10 cellular contexts compared by ENCODE assay signal in the genomic region with DNA sequence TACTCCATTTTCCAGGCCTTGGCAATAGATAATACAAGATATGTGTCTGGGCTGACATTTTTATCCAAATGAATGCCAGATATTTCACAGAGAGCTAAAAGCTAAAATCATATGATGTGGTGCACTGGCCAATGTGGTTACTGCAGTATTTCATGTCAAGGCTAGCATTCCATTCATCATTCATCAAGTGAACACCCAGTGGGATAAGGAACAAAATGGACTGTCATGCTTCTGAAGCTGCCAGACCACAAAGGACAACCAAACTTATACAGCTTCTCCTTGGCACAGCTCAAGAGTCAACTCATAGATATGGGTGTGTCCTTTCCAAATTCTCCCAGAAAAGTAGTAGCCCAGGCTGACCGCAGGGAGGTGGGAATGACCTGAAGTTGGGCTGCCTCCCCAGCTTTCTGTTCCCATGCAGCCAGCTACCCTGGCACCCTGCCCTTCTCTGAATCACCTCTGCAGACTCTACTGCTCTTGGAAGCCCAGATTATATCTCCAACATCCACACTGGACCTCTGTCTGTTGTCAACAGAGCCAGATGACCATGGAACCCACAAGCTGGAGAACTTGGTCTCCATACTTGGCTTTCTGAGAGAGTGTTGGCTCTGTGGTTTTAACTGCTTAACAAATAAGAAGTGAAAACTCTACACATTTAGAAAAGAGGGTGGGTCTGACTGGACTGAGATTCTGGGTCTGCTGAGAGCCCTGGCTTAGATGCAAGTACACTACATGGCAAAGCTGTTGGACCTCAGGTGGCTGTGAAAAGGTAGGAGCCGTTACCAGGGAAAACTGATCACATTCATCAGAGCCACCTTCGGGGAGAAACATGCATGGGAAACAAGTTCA.
DNase-seq lines count a peak whose midpoint lies in the region; ATAC-seq, FAIRE-seq and TF ChIP-seq lines count a peak whose summit lies in the region.
"Had no signal": no experiment of that assay in that cellular context is flagged by ENCODE, and none has a peak within 500 bp of the region (broad histone marks: within the 10 kb centered on the region; RNA-seq: fewer than 3 reads in every experiment).

No MANE protein-coding gene starts in this region.

- H3K4me3 Mint-ChIP-seq in astrocyte (ENCODE audit: unreplicated experiment): no peak overlapping the region
- H3K4me3 Mint-ChIP-seq in CD8-positive, alpha-beta T cell: no peak overlapping the region
- H3K4me3 Mint-ChIP-seq: activated CD4-positive, alpha-beta T cell treated with anti-CD3 and anti-CD28 coated beads for 36 hours had no signal

- FAIRE-seq in H54 (lab: Jason Lieb, UNC) (no peak), astrocyte (lab: Jason Lieb, UNC) (peak; percentile 83)

- H3K4me3 ChIP-seq in astrocyte (ENCODE audit: insufficient read depth, low read depth, low read length): no peak overlapping the region
- H3K4me3 ChIP-seq in tibial artery: no peak overlapping the region
- no peak overlapping the region for H3K4me3 ChIP-seq in CD8-positive, alpha-beta T cell (ENCODE audit: low read depth, low read length)

- H3K9ac ChIP-seq in astrocyte (ENCODE audit: low read length): no peak overlapping the region

- no peak for TF ChIP-seq CTCF in astrocyte (IDR thresholded peaks at IDR 0.05; ENCODE audit: insufficient read depth, low read depth, low read length)
- peak; percentile 28 to 32 for TF ChIP-seq CTCF in tibial artery (IDR thresholded peaks at IDR 0.05)
- TF ChIP-seq CTCF in CD8-positive, alpha-beta T cell (IDR thresholded peaks at IDR 0.05): no peak

- peaks cover 4% of the 10 kb centered on the region for H3K9me3 ChIP-seq in astrocyte (ENCODE audit: insufficient read depth, low read depth, low read length)
- H3K9me3 ChIP-seq in tibial artery: no peaks in the 10 kb centered on the region
- H3K9me3 ChIP-seq in CD8-positive, alpha-beta T cell (ENCODE audit: low read length): no peaks in the 10 kb centered on the region

- H3K4me2 ChIP-seq in astrocyte (ENCODE audit: low read length): peak overlapping the region; percentile 35

- H3K27ac ChIP-seq in astrocyte (ENCODE audit: low read depth, low read length) (peak overlapping the region; percentile 47), tibial artery (peak overlapping the region; percentile 52 to 60)
- no peak overlapping the region for H3K27ac ChIP-seq in CD8-positive, alpha-beta T cell (ENCODE audit: low read depth, low read length)

- H3K27ac Mint-ChIP-seq in astrocyte (ENCODE audit: unreplicated experiment): peak overlapping the region; percentile 50
- H3K27ac Mint-ChIP-seq in CD8-positive, alpha-beta T cell: no peak overlapping the region
- H3K27ac Mint-ChIP-seq: activated CD4-positive, alpha-beta T cell treated with anti-CD3 and anti-CD28 coated beads for 36 hours had no signal

- no peaks in the 10 kb centered on the region for H3K36me3 ChIP-seq in astrocyte (ENCODE audit: insufficient read depth, low read length)
- no peaks in the 10 kb centered on the region for H3K36me3 ChIP-seq in tibial artery
- no peaks in the 10 kb centered on the region for H3K36me3 ChIP-seq in CD8-positive, alpha-beta T cell (ENCODE audit: insufficient read depth, low read length)

- H3K4me1 Mint-ChIP-seq in astrocyte (ENCODE audit: low read depth, unreplicated experiment): peaks cover 6% of the 10 kb centered on the region
- H3K4me1 Mint-ChIP-seq in CD8-positive, alpha-beta T cell (ENCODE audit: low read depth): peaks cover 4% of the 10 kb centered on the region

- H3K4me1 ChIP-seq in astrocyte (ENCODE audit: insufficient read depth, low read length) (peaks cover 10% of the 10 kb centered on the region), tibial artery (peaks cover 0 to 23% (median 15%) of the 10 kb centered on the region in 4 donors)
- no peaks in the 10 kb centered on the region for H3K4me1 ChIP-seq in CD8-positive, alpha-beta T cell (ENCODE audit: insufficient read depth, low read length)

- TF ChIP-seq POLR2A in H54 (IDR thresholded peaks at IDR 0.05; ENCODE audit: low read depth, low read length): no peak

- no peaks in the 10 kb centered on the region for H4K20me1 ChIP-seq in astrocyte (ENCODE audit: insufficient read depth, low read length)

- peak overlapping the region; percentile 49 for H2AFZ ChIP-seq in astrocyte (ENCODE audit: low read depth, low read length)

- H3K79me2 ChIP-seq in astrocyte (ENCODE audit: insufficient read depth, low read length): no peaks in the 10 kb centered on the region

- H3K27me3 Mint-ChIP-seq in astrocyte (ENCODE audit: low read depth, unreplicated experiment): peaks cover 2% of the 10 kb centered on the region
- H3K27me3 Mint-ChIP-seq in CD8-positive, alpha-beta T cell (ENCODE audit: low read depth): peaks cover 6% of the 10 kb centered on the region

- POLR2A ChIA-PET in CD8-positive, alpha-beta T cell (lab: Charles Lee): no interaction called here

- intact Hi-C loops in left cardiac atrium (cut with DNase I) (loop anchor here (5.0 to 10.0 kb wide), 2 partner anchors 108 to 655 kb away; no protein-coding TSS in a partner anchor), tibial artery (cut with DNase I; ENCODE audit: low total_unique reads) (loop anchor here (10.0 kb wide), 1 partner anchor 182 kb away; no protein-coding TSS in a partner anchor)
- intact Hi-C loops in CD8-positive, alpha-beta T cell (cut with DNase I, micrococcal nuclease): loop anchor here in 1 of 2 experiments (10.0 kb wide), 1 partner anchor 912 kb away; no protein-coding TSS in a partner anchor

- peaks cover 18% of the 10 kb centered on the region for H3K9me3 Mint-ChIP-seq in astrocyte (ENCODE audit: unreplicated experiment)
- H3K9me3 Mint-ChIP-seq in CD8-positive, alpha-beta T cell: no peaks in the 10 kb centered on the region

- in situ Hi-C loops in G401 (cut with HindIII; ENCODE audit: low sequenced_read_pairs): no loop called here

- H3K27me3 ChIP-seq in astrocyte (ENCODE audit: insufficient read depth, low read length) (no peaks in the 10 kb centered on the region), tibial artery (no peaks in the 10 kb centered on the region)
- no peaks in the 10 kb centered on the region for H3K27me3 ChIP-seq in CD8-positive, alpha-beta T cell (ENCODE audit: insufficient read depth, low read length)

- H3K36me3 Mint-ChIP-seq in astrocyte (ENCODE audit: low read depth, unreplicated experiment): peaks cover 4% of the 10 kb centered on the region
- no peaks in the 10 kb centered on the region for H3K36me3 Mint-ChIP-seq in CD8-positive, alpha-beta T cell

- DNase-seq in H54 (ENCODE audit: insufficient read length, low spot score) (peak; percentile 15), astrocyte (ENCODE audit: low read depth) (peak; percentile 100), left cardiac atrium (peak; percentile 83), tibial artery (peak; percentile 92 to 93), G401 (ENCODE audit: low spot score) (no peak), NCI-H510A (lab: John Stamatoyannopoulos, UW) (no peak)
- DNase-seq in CD8-positive, alpha-beta T cell: no peak
- DNase-seq: activated CD4-positive, alpha-beta T cell treated with anti-CD3 and anti-CD28 coated beads for 36 hours; mesenchymal stem cell had no signal

- CTCF ChIA-PET in CD8-positive, alpha-beta T cell (lab: Charles Lee): interaction anchor here (1.1 to 1.5 kb wide), 5 partner anchors 9 to 671 kb away, joined by 4 to 5 read pairs (median 4); no protein-coding TSS in a partner anchor

- ATAC-seq in left cardiac atrium (peak; percentile 74 to 92), HG03354 (IDR thresholded peaks at IDR 0.05; ENCODE audit: poor library complexity, severe bottlenecking, unreplicated experiment) (no peak)
- no peak for ATAC-seq in CD8-positive, alpha-beta T cell
- ATAC-seq: activated CD4-positive, alpha-beta T cell treated with anti-CD3 and anti-CD28 coated beads for 36 hours had no signal

Comparison
In these comparisons a context has a peak if more than half of its experiments do, and no peak if none do; other contexts are left out.
1. DNase-seq: peak in H54 (single experiment), astrocyte (single experiment), left cardiac atrium (single experiment) and tibial artery (2 of 2); none in G401 (single experiment), NCI-H510A (single experiment) and CD8-positive, alpha-beta T cell (0 of 7).
2. CTCF ChIP-seq: peak in tibial artery (2 of 2); none in astrocyte (single experiment) and CD8-positive, alpha-beta T cell (single experiment).
3. ATAC-seq: peak in left cardiac atrium (2 of 2); none in CD8-positive, alpha-beta T cell (single experiment) and HG03354 (single experiment).